In genomic region chr2:197205590-197206215, GRCh38 we compare ENCODE assay signal across 8 cellular contexts.
DNase-seq lines count a peak whose midpoint lies in the region; ATAC-seq, FAIRE-seq and TF ChIP-seq lines count a peak whose summit lies in the region.

No MANE protein-coding gene starts in this region.

- H3K27ac ChIP-seq in small intestine (ENCODE audit: low read depth in 1 of 2, low read length in 1 of 2) = peak overlapping the region in 1 of 2 donors; percentile 79

- FAIRE-seq in small intestine (lab: Jason Lieb, UNC) = no peak

- DNase-seq in activated T-cell treated with anti-CD3 and anti-CD28 coated beads, Interleukin-2, amount 50 U/mL, for 1 hour = peak; percentile 70
- DNase-seq in small intestine (peak; percentile 43), BE2C (no peak), NAMALWA (ENCODE audit: low spot score) (no peak), NCI-H524 treated with DMSO at 0.1 percent for 48 hours (lab: John Stamatoyannopoulos, UW) (no peak), HUDEP-2 (lab: John Stamatoyannopoulos, UW; ENCODE audit: unreplicated experiment in 76 of 76) (no peak)

- no peak for TF ChIP-seq CTCF in BE2C (IDR thresholded peaks at IDR 0.05; ENCODE audit: low read depth, low read length)

- H3K4me1 ChIP-seq in small intestine (ENCODE audit: control insufficient read depth in 2 of 2, insufficient read depth in 1 of 2, low read depth in 1 of 2, low read length in 1 of 2) = no peaks in the 10 kb centered on the region
- H3K4me1 ChIP-seq in BE2C = peaks cover 4% of the 10 kb centered on the region; the same call in 1 of the 2 replicates

- ATAC-seq in GM19467 (IDR thresholded peaks at IDR 0.05; ENCODE audit: unreplicated experiment) = peak; percentile 56
- peak; percentile 55 for ATAC-seq in HG03457 (IDR thresholded peaks at IDR 0.05; ENCODE audit: unreplicated experiment)

- 63 to 72% (median 64%) methylated on average over 7 of the region's 7 CpGs for WGBS in small intestine, 3 donors

- H3K27me3 ChIP-seq in small intestine (ENCODE audit: control insufficient read depth in 2 of 2, insufficient read depth in 2 of 2, low read length in 2 of 2) (no peaks in the 10 kb centered on the region), BE2C (no peaks in the 10 kb centered on the region)

- no peaks in the 10 kb centered on the region for H3K9me3 ChIP-seq in small intestine (ENCODE audit: control insufficient read depth, low read depth)
- no peaks in the 10 kb centered on the region for H3K9me3 ChIP-seq in BE2C

- H3K4me3 ChIP-seq in small intestine (ENCODE audit: low read depth in 1 of 2, low read length in 2 of 2) = no peak overlapping the region
- no peak overlapping the region for H3K4me3 ChIP-seq in BE2C (ENCODE audit: low read depth, low read length)

- H3K36me3 ChIP-seq in small intestine (ENCODE audit: control insufficient read depth in 2 of 2, insufficient read depth in 2 of 2, low read length in 2 of 2) = no peaks in the 10 kb centered on the region
- no peaks in the 10 kb centered on the region for H3K36me3 ChIP-seq in BE2C

Comparison
In these comparisons a context has a peak if more than half of its experiments do, and no peak if none do; other contexts are left out.
1. DNase-seq: peak in activated T-cell treated with anti-CD3 and anti-CD28 coated beads, Interleukin-2, amount 50 U/mL, for 1 hour (single experiment) and small intestine (single experiment); none in BE2C (single experiment), NAMALWA (single experiment), NCI-H524 treated with DMSO at 0.1 percent for 48 hours (single experiment) and HUDEP-2 (0 of 76).